Comparison of ENCODE assay signal across 22 cellular contexts in the genomic region with DNA sequence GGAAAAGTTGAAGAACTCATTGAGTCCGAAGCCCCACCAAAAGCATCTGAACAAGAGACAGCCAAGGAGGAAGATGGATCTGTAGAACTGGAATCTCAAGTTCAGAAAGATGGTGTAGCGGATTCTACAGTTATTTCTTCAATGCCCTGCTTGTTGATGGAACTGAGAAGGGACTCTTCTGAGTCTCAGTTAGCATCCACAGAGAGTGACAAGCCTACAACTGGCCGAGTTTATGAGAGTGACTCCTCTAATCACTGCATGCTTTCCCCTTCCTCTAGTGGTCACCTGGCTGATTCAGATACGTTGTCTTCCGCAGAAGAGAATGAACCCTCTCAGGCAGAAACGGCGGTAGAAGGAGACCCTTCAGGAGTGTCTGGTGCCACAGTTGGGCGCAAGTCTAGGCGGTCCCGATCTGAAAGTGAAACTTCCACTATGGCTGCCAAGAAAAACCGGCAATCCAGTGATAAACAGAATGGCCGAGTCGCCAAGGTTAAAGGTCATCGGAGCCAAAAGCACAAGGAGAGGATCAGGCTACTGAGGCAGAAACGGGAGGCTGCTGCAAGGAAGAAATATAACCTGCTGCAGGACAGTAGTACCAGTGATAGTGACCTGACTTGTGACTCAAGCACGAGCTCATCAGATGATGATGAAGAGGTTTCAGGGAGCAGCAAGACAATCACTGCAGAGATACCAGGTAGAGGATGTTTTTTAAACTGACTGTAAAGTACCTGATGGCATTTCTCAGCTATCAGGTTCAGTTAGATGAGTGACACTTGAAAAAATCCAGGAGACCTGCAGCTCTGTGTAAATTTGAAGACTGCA.
DNase-seq lines count a peak whose midpoint lies in the region; ATAC-seq and TF ChIP-seq lines count a peak whose summit lies in the region.
"Had no signal": no experiment of that assay in that cellular context is flagged by ENCODE, and none has a peak within 500 bp of the region (broad histone marks: within the 10 kb centered on the region; RNA-seq: fewer than 3 reads in every experiment).

No MANE protein-coding gene starts in this region.

- CTCF ChIA-PET in activated CD8-positive, alpha-beta T cell treated with anti-CD3 and anti-CD28 coated beads for 36 hours (lab: Charles Lee), result interaction anchor here (1.0 to 4.7 kb wide), 4 partner anchors 9 to 43 kb away, joined by 3 to 47 read pairs (median 6); a partner anchor contains a TSS
- CTCF ChIA-PET in activated CD8-positive, alpha-beta T cell treated with anti-CD3 and anti-CD28 coated beads, Interleukin-2, amount 10 ng/mL, durations not matched to agents 7 days and 5 days (lab: Charles Lee), result interaction anchor here (1.0 to 2.9 kb wide), 3 partner anchors 43 to 259 kb away, joined by 3 to 24 read pairs (median 4); a partner anchor contains a TSS
- CTCF ChIA-PET in HCT116 (lab: Charles Lee), result interaction anchor here (1.8 kb wide), 1 partner anchor 42 kb away, joined by 5 read pairs; a partner anchor contains a TSS

- H3K9me3 ChIP-seq in HCT116 (ENCODE audit: control insufficient read depth in 1 of 2, insufficient read depth in 1 of 2, low read depth in 1 of 2, low read length in 2 of 2), result no peaks in the 10 kb centered on the region
- no peaks in the 10 kb centered on the region for H3K9me3 ChIP-seq in endodermal cell (ENCODE audit: control insufficient read depth, low read length)
- no peaks in the 10 kb centered on the region for H3K9me3 ChIP-seq in right cardiac atrium (ENCODE audit: control insufficient read depth, low read length)
- H3K9me3 ChIP-seq in adrenal gland (replicated peaks in 1 of 3), result no peaks in the 10 kb centered on the region
- H3K9me3 ChIP-seq: BLaER1, psoas muscle, testis, vagina had no signal

- 97% methylated on average over 11 to 16 of the region's 16 CpGs for WGBS in endodermal cell (ENCODE audit: insufficient coverage in 1 of 2, insufficient read length in 1 of 2), 2 experiments
- WGBS in right cardiac atrium, result 56% methylated on average over 16 of the region's 16 CpGs
- 90 to 95% (median 93%) methylated on average over 16 of the region's 16 CpGs for WGBS in adrenal gland, 4 donors

- H3K4me2 ChIP-seq in HCT116 (ENCODE audit: low read length), result no peak overlapping the region
- H3K4me2 ChIP-seq: BLaER1, smooth muscle cell had no signal

- H3K9me3 Mint-ChIP-seq in activated CD8-positive, alpha-beta T cell treated with anti-CD3 and anti-CD28 coated beads for 36 hours, result no peaks in the 10 kb centered on the region
- no peaks in the 10 kb centered on the region for H3K9me3 Mint-ChIP-seq in activated CD8-positive, alpha-beta T cell treated with anti-CD3 and anti-CD28 coated beads, Interleukin-2, amount 10 ng/mL, durations not matched to agents 7 days and 5 days (ENCODE audit: insufficient read depth)
- no peaks in the 10 kb centered on the region for H3K9me3 Mint-ChIP-seq in endodermal cell
- H3K9me3 Mint-ChIP-seq: activated naive CD8-positive, alpha-beta T cell treated with anti-CD3 and anti-CD28 coated beads, Interleukin-2, amount 10 ng/mL, durations not matched to agents 7 days and 5 days; effector memory CD8-positive, alpha-beta T cell; stimulated activated memory B cell treated with anti-CD40 and anti-IgM and Interleukin-4, amounts not matched to agents 10 μg/mL and 1 μg/mL and 100 μg/mL, for 72 hours had no signal

- no peak for DNase-seq in activated CD8-positive, alpha-beta T cell treated with anti-CD3 and anti-CD28 coated beads for 36 hours
- DNase-seq in activated CD8-positive, alpha-beta T cell treated with anti-CD3 and anti-CD28 coated beads, Interleukin-2, amount 10 ng/mL, durations not matched to agents 7 days and 5 days, result no peak
- DNase-seq in HCT116 (ENCODE audit: low read depth, low spot score), result no peak
- no peak for DNase-seq in endodermal cell
- peak; percentile 49 to 77 (median 69) for DNase-seq in right cardiac atrium
- DNase-seq in adrenal gland, result no peak
- DNase-seq: activated naive CD8-positive, alpha-beta T cell treated with anti-CD3 and anti-CD28 coated beads, Interleukin-2, amount 10 ng/mL, durations not matched to agents 7 days and 5 days; effector memory CD8-positive, alpha-beta T cell; EL; GM23248; head of caudate nucleus; NCI-H1092; NCI-H187 treated with DMSO at 0.1 percent for 48 hours; psoas muscle; SW 1271; testis had no signal

- H3K27ac ChIP-seq in HCT116 (ENCODE audit: low read depth, low read length) (no peak overlapping the region), endodermal cell (ENCODE audit: low read depth, low read length) (no peak overlapping the region), right cardiac atrium (ENCODE audit: low read length) (peak overlapping the region; percentile 34), adrenal gland (no peak overlapping the region)
- H3K27ac ChIP-seq: BLaER1, GM23248, psoas muscle, testis, vagina had no signal

- peaks cover 82% of the 10 kb centered on the region for H3K79me2 ChIP-seq in HCT116 (ENCODE audit: insufficient read depth, low read length)

- peaks cover 80% of the 10 kb centered on the region for H3K4me1 Mint-ChIP-seq in activated CD8-positive, alpha-beta T cell treated with anti-CD3 and anti-CD28 coated beads for 36 hours (ENCODE audit: low read depth)
- H3K4me1 Mint-ChIP-seq in activated CD8-positive, alpha-beta T cell treated with anti-CD3 and anti-CD28 coated beads, Interleukin-2, amount 10 ng/mL, durations not matched to agents 7 days and 5 days (ENCODE audit: low read depth), result peaks cover 61% of the 10 kb centered on the region
- H3K4me1 Mint-ChIP-seq in endodermal cell, result peaks cover 3% of the 10 kb centered on the region

- H3K4me1 ChIP-seq in HCT116 (ENCODE audit: control insufficient read depth in 1 of 2, insufficient read depth in 2 of 2, low read length in 2 of 2) (no peaks in the 10 kb centered on the region), endodermal cell (ENCODE audit: control insufficient read depth, insufficient read depth, low read length) (no peaks in the 10 kb centered on the region), right cardiac atrium (ENCODE audit: control insufficient read depth, insufficient read depth, low read length) (peaks cover 2% of the 10 kb centered on the region), adrenal gland (replicated peaks in 1 of 2) (no peaks in the 10 kb centered on the region)
- H3K4me1 ChIP-seq: testis had no signal

- H3K27me3 ChIP-seq in HCT116 (ENCODE audit: insufficient read depth, low read length) (no peaks in the 10 kb centered on the region), endodermal cell (ENCODE audit: control insufficient read depth, insufficient read depth, low read length, poor library complexity, severe bottlenecking) (no peaks in the 10 kb centered on the region), right cardiac atrium (ENCODE audit: control insufficient read depth, insufficient read depth) (no peaks in the 10 kb centered on the region), adrenal gland (no peaks in the 10 kb centered on the region)
- H3K27me3 ChIP-seq: BLaER1, testis, vagina had no signal

- H3K4me3 ChIP-seq in HCT116 (replicated peaks in 1 of 2; ENCODE audit: low read depth in 1 of 2, low read length in 2 of 2) (no peak overlapping the region), endodermal cell (ENCODE audit: low read length) (no peak overlapping the region), right cardiac atrium (ENCODE audit: low read length) (no peak overlapping the region), adrenal gland (no peak overlapping the region)
- H3K4me3 ChIP-seq: BLaER1, GM23248, psoas muscle, smooth muscle cell, testis, vagina had no signal

- no peak for TF ChIP-seq CTCF in activated CD8-positive, alpha-beta T cell treated with anti-CD3 and anti-CD28 coated beads for 36 hours (IDR thresholded peaks at IDR 0.05)
- no peak for TF ChIP-seq CTCF in HCT116 (IDR thresholded peaks at IDR 0.05 in 2 of 3, conservative IDR thresholded peaks at IDR 0.05 in 1 of 3; ENCODE audit: borderline replicate concordance in 1 of 3, insufficient read depth in 1 of 3, low read depth in 2 of 3, low read length in 2 of 3)
- no peak for TF ChIP-seq CTCF in endodermal cell (conservative IDR thresholded peaks at IDR 0.05)
- no peak for TF ChIP-seq CTCF in adrenal gland (IDR thresholded peaks at IDR 0.05)

- H3K36me3 Mint-ChIP-seq in activated CD8-positive, alpha-beta T cell treated with anti-CD3 and anti-CD28 coated beads for 36 hours (ENCODE audit: low read depth), result peaks cover 45% of the 10 kb centered on the region
- peaks cover 46% of the 10 kb centered on the region for H3K36me3 Mint-ChIP-seq in activated CD8-positive, alpha-beta T cell treated with anti-CD3 and anti-CD28 coated beads, Interleukin-2, amount 10 ng/mL, durations not matched to agents 7 days and 5 days (ENCODE audit: low read depth)
- H3K36me3 Mint-ChIP-seq in endodermal cell (ENCODE audit: low read depth), result peaks cover 28% of the 10 kb centered on the region

- peaks cover 11% of the 10 kb centered on the region; the same call in 1 of the 2 replicates for H4K20me1 ChIP-seq in HCT116 (ENCODE audit: insufficient read depth)

- H3K9ac ChIP-seq in HCT116 (ENCODE audit: low read length) (no peak overlapping the region), endodermal cell (ENCODE audit: extremely low read depth, low read length, poor library complexity, severe bottlenecking) (no peak overlapping the region)
- H3K9ac ChIP-seq: BLaER1, GM23248 had no signal

- RAD21 ChIA-PET in HCT116 (lab: Charles Lee; ENCODE audit: low non-redundant PET in 1 of 2, low total read pairs in 2 of 2, uncharacterized antibody in 2 of 2, unreplicated experiment in 2 of 2), result no interaction called here

- H3K36me3 ChIP-seq in HCT116 (ENCODE audit: control insufficient read depth in 1 of 2, insufficient read depth in 2 of 2, low read length in 2 of 2), result 0 out of 4 replicates have a peak, but pooled peaks cover 0 to 9% of the 10 kb centered on the region in 2 experiments
- peaks cover 26% of the 10 kb centered on the region for H3K36me3 ChIP-seq in endodermal cell (ENCODE audit: control insufficient read depth, insufficient read depth, low read length)
- H3K36me3 ChIP-seq in adrenal gland (replicated peaks in 1 of 2), result peaks cover 0 to 3% of the 10 kb centered on the region in 2 donors

- H2AFZ ChIP-seq in HCT116 (ENCODE audit: low read depth, low read length, poor library complexity, severe bottlenecking), result no peak overlapping the region
- H2AFZ ChIP-seq: GM23248 had no signal

- no peak for TF ChIP-seq RAD21 in HCT116 (IDR thresholded peaks at IDR 0.05; ENCODE audit: low read depth)

- POLR2A ChIA-PET in activated CD8-positive, alpha-beta T cell treated with anti-CD3 and anti-CD28 coated beads for 36 hours (lab: Charles Lee), result no interaction called here
- POLR2A ChIA-PET in activated CD8-positive, alpha-beta T cell treated with anti-CD3 and anti-CD28 coated beads, Interleukin-2, amount 10 ng/mL, durations not matched to agents 7 days and 5 days (lab: Charles Lee), result no interaction called here
- POLR2A ChIA-PET in HCT116 (lab: Charles Lee), result no interaction called here

- no peak overlapping the region for H3K4me3 Mint-ChIP-seq in activated CD8-positive, alpha-beta T cell treated with anti-CD3 and anti-CD28 coated beads for 36 hours
- H3K4me3 Mint-ChIP-seq in activated CD8-positive, alpha-beta T cell treated with anti-CD3 and anti-CD28 coated beads, Interleukin-2, amount 10 ng/mL, durations not matched to agents 7 days and 5 days, result no peak overlapping the region
- no peak overlapping the region for H3K4me3 Mint-ChIP-seq in endodermal cell
- H3K4me3 Mint-ChIP-seq: activated naive CD8-positive, alpha-beta T cell treated with anti-CD3 and anti-CD28 coated beads, Interleukin-2, amount 10 ng/mL, durations not matched to agents 7 days and 5 days; effector memory CD8-positive, alpha-beta T cell; stimulated activated memory B cell treated with anti-CD40 and anti-IgM and Interleukin-4, amounts not matched to agents 10 μg/mL and 1 μg/mL and 100 μg/mL, for 72 hours had no signal

- H3K9me2 ChIP-seq in HCT116 (ENCODE audit: insufficient read depth), result no peaks in the 10 kb centered on the region

- BruUV-seq in HCT116 (replicated peaks; lab: Mats Ljungman, UMichigan), result TSS peak; percentile 33

- peak overlapping the region; percentile 17 for H3K27ac Mint-ChIP-seq in activated CD8-positive, alpha-beta T cell treated with anti-CD3 and anti-CD28 coated beads for 36 hours
- H3K27ac Mint-ChIP-seq in activated CD8-positive, alpha-beta T cell treated with anti-CD3 and anti-CD28 coated beads, Interleukin-2, amount 10 ng/mL, durations not matched to agents 7 days and 5 days, result no peak overlapping the region
- H3K27ac Mint-ChIP-seq in endodermal cell, result peak overlapping the region; percentile 5
- H3K27ac Mint-ChIP-seq: activated naive CD8-positive, alpha-beta T cell treated with anti-CD3 and anti-CD28 coated beads, Interleukin-2, amount 10 ng/mL, durations not matched to agents 7 days and 5 days; stimulated activated memory B cell treated with anti-CD40 and anti-IgM and Interleukin-4, amounts not matched to agents 10 μg/mL and 1 μg/mL and 100 μg/mL, for 72 hours had no signal

- intact Hi-C loops in activated CD8-positive, alpha-beta T cell treated with anti-CD3 and anti-CD28 coated beads for 36 hours (cut with micrococcal nuclease), result loop anchor here (10.0 kb wide), 1 partner anchor 61 kb away; no protein-coding TSS in a partner anchor
- intact Hi-C loops in HCT116 (cut with micrococcal nuclease) (no loop called here), right cardiac atrium (cut with DNase I) (loop anchor here in 1 of 4 donors (10.0 kb wide), 1 partner anchor 49 kb away; no protein-coding TSS in a partner anchor), adrenal gland (cut with DNase I) (no loop called here)

- TF ChIP-seq POLR2A in HCT116 (IDR thresholded peaks at IDR 0.05; ENCODE audit: borderline replicate concordance, extremely low read depth, insufficient read depth, insufficient read length), result no peak
- TF ChIP-seq POLR2A in adrenal gland (IDR thresholded peaks at IDR 0.05), result no peak

- H3K27me3 Mint-ChIP-seq in activated CD8-positive, alpha-beta T cell treated with anti-CD3 and anti-CD28 coated beads for 36 hours, result no peaks in the 10 kb centered on the region
- no peaks in the 10 kb centered on the region for H3K27me3 Mint-ChIP-seq in activated CD8-positive, alpha-beta T cell treated with anti-CD3 and anti-CD28 coated beads, Interleukin-2, amount 10 ng/mL, durations not matched to agents 7 days and 5 days (ENCODE audit: low read depth)
- no peaks in the 10 kb centered on the region for H3K27me3 Mint-ChIP-seq in endodermal cell (ENCODE audit: insufficient read depth)
- H3K27me3 Mint-ChIP-seq: activated naive CD8-positive, alpha-beta T cell treated with anti-CD3 and anti-CD28 coated beads, Interleukin-2, amount 10 ng/mL, durations not matched to agents 7 days and 5 days; effector memory CD8-positive, alpha-beta T cell; stimulated activated memory B cell treated with anti-CD40 and anti-IgM and Interleukin-4, amounts not matched to agents 10 μg/mL and 1 μg/mL and 100 μg/mL, for 72 hours had no signal

- peak; percentile 35 for ATAC-seq in activated CD8-positive, alpha-beta T cell treated with anti-CD3 and anti-CD28 coated beads for 36 hours
- no peak for ATAC-seq in activated CD8-positive, alpha-beta T cell treated with anti-CD3 and anti-CD28 coated beads, Interleukin-2, amount 10 ng/mL, durations not matched to agents 7 days and 5 days
- ATAC-seq in HCT116, result no peak
- ATAC-seq in right cardiac atrium, result peak; percentile 76 to 85
- ATAC-seq in HG03280 (IDR thresholded peaks at IDR 0.05; ENCODE audit: unreplicated experiment), result no peak
- no peak for ATAC-seq in GM18519 (IDR thresholded peaks at IDR 0.05; ENCODE audit: low FRiP score, unreplicated experiment)
- ATAC-seq: effector memory CD8-positive, alpha-beta T cell; stimulated activated memory B cell treated with anti-CD40 and anti-IgM and Interleukin-4, amounts not matched to agents 10 μg/mL and 1 μg/mL and 100 μg/mL, for 72 hours had no signal

Comparison
In these comparisons a context has a peak if more than half of its experiments do, and no peak if none do; other contexts are left out.
1. ATAC-seq: peak in activated CD8-positive, alpha-beta T cell treated with anti-CD3 and anti-CD28 coated beads for 36 hours (single experiment) and right cardiac atrium (2 of 2); none in activated CD8-positive, alpha-beta T cell treated with anti-CD3 and anti-CD28 coated beads, Interleukin-2, amount 10 ng/mL, durations not matched to agents 7 days and 5 days (single experiment), HCT116 (single experiment), HG03280 (single experiment) and GM18519 (single experiment).
2. DNase-seq: peak in right cardiac atrium (3 of 3); none in activated CD8-positive, alpha-beta T cell treated with anti-CD3 and anti-CD28 coated beads for 36 hours (single experiment), activated CD8-positive, alpha-beta T cell treated with anti-CD3 and anti-CD28 coated beads, Interleukin-2, amount 10 ng/mL, durations not matched to agents 7 days and 5 days (single experiment), HCT116 (single experiment), endodermal cell (single experiment) and adrenal gland (0 of 7).